2 cellular contexts compared by ENCODE assay signal in the genomic region with DNA sequence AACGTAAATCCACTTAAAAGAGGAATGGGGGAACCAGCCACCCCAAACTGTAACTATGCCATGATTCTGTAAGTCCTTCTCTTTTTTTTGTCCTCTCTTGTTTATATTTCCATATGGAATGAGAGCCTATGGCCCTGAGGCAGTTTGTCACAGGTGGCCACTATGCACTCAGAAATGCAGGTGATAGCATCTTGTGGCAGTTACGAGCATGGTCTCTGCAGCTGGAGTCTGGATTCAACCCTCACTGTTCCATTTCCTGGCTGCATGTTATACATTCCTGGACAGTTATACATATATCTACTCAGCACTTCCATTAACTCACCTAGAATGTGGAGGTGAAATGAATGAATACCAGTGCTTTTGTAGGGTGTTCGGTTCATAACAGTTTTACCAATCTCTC.
TF ChIP-seq lines count a peak whose summit lies in the region.

No MANE protein-coding gene starts in this region.

TF ChIP-seq in SK-N-SH, 30 proteins besides CTCF, POLR2A, EP300 and RAD21 (continued from another document):
- TF ChIP-seq, protein P1, sequence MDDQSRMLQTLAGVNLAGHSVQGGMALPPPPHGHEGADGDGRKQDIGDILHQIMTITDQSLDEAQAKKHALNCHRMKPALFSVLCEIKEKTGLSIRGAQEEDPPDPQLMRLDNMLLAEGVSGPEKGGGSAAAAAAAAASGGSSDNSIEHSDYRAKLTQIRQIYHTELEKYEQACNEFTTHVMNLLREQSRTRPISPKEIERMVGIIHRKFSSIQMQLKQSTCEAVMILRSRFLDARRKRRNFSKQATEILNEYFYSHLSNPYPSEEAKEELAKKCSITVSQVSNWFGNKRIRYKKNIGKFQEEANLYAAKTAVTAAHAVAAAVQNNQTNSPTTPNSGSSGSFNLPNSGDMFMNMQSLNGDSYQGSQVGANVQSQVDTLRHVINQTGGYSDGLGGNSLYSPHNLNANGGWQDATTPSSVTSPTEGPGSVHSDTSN (IDR thresholded peaks at IDR 0.05) = no peak
- no peak for TF ChIP-seq FOXJ3 (CRISPR knock-in tag; IDR thresholded peaks at IDR 0.05)
- no peak for TF ChIP-seq JUND (IDR thresholded peaks at IDR 0.05)
- no peak for TF ChIP-seq EZH2phosphoT487 (IDR thresholded peaks at IDR 0.05; ENCODE audit: borderline replicate concordance, low read depth)
- TF ChIP-seq MEF2A (IDR thresholded peaks at IDR 0.05; ENCODE audit: borderline replicate concordance, low read depth) = no peak
- no peak for TF ChIP-seq TCF12 (IDR thresholded peaks at IDR 0.05)
- TF ChIP-seq USF1 (IDR thresholded peaks at IDR 0.05; ENCODE audit: borderline replicate concordance, low read depth) = no peak
- TF ChIP-seq, protein P2, sequence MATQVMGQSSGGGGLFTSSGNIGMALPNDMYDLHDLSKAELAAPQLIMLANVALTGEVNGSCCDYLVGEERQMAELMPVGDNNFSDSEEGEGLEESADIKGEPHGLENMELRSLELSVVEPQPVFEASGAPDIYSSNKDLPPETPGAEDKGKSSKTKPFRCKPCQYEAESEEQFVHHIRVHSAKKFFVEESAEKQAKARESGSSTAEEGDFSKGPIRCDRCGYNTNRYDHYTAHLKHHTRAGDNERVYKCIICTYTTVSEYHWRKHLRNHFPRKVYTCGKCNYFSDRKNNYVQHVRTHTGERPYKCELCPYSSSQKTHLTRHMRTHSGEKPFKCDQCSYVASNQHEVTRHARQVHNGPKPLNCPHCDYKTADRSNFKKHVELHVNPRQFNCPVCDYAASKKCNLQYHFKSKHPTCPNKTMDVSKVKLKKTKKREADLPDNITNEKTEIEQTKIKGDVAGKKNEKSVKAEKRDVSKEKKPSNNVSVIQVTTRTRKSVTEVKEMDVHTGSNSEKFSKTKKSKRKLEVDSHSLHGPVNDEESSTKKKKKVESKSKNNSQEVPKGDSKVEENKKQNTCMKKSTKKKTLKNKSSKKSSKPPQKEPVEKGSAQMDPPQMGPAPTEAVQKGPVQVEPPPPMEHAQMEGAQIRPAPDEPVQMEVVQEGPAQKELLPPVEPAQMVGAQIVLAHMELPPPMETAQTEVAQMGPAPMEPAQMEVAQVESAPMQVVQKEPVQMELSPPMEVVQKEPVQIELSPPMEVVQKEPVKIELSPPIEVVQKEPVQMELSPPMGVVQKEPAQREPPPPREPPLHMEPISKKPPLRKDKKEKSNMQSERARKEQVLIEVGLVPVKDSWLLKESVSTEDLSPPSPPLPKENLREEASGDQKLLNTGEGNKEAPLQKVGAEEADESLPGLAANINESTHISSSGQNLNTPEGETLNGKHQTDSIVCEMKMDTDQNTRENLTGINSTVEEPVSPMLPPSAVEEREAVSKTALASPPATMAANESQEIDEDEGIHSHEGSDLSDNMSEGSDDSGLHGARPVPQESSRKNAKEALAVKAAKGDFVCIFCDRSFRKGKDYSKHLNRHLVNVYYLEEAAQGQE (IDR thresholded peaks at IDR 0.05; ENCODE audit: low read depth, low read length) = no peak
- peak; percentile 16 for TF ChIP-seq CHD2 (IDR thresholded peaks at IDR 0.05; ENCODE audit: low read length, partially characterized antibody)
- TF ChIP-seq NRF1 (IDR thresholded peaks at IDR 0.05; ENCODE audit: low read depth, low read length) = no peak
- TF ChIP-seq GABPA (IDR thresholded peaks at IDR 0.05; ENCODE audit: low read depth) = no peak
- peak; percentile 62 for TF ChIP-seq GATA2 (CRISPR knock-in tag; IDR thresholded peaks at IDR 0.05)
- TF ChIP-seq, protein P3, sequence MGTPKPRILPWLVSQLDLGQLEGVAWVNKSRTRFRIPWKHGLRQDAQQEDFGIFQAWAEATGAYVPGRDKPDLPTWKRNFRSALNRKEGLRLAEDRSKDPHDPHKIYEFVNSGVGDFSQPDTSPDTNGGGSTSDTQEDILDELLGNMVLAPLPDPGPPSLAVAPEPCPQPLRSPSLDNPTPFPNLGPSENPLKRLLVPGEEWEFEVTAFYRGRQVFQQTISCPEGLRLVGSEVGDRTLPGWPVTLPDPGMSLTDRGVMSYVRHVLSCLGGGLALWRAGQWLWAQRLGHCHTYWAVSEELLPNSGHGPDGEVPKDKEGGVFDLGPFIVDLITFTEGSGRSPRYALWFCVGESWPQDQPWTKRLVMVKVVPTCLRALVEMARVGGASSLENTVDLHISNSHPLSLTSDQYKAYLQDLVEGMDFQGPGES (IDR thresholded peaks at IDR 0.05; ENCODE audit: low read depth, low read length) = no peak
- TF ChIP-seq RCOR1 (IDR thresholded peaks at IDR 0.05; ENCODE audit: low read length) = 0 out of 2 replicates have a peak, but pooled peaks have one; percentile 42
- TF ChIP-seq, protein P4, sequence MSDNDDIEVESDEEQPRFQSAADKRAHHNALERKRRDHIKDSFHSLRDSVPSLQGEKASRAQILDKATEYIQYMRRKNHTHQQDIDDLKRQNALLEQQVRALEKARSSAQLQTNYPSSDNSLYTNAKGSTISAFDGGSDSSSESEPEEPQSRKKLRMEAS (IDR thresholded peaks at IDR 0.05; ENCODE audit: low read depth) = no peak
- TF ChIP-seq, protein P5, sequence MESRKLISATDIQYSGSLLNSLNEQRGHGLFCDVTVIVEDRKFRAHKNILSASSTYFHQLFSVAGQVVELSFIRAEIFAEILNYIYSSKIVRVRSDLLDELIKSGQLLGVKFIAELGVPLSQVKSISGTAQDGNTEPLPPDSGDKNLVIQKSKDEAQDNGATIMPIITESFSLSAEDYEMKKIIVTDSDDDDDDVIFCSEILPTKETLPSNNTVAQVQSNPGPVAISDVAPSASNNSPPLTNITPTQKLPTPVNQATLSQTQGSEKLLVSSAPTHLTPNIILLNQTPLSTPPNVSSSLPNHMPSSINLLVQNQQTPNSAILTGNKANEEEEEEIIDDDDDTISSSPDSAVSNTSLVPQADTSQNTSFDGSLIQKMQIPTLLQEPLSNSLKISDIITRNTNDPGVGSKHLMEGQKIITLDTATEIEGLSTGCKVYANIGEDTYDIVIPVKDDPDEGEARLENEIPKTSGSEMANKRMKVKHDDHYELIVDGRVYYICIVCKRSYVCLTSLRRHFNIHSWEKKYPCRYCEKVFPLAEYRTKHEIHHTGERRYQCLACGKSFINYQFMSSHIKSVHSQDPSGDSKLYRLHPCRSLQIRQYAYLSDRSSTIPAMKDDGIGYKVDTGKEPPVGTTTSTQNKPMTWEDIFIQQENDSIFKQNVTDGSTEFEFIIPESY (IDR thresholded peaks at IDR 0.05; ENCODE audit: borderline replicate concordance, low read depth) = no peak
- no peak for TF ChIP-seq ELF1 (IDR thresholded peaks at IDR 0.05)
TF ChIP-seq in SK-N-SH: peak in this region for 3.

TF ChIP-seq in SK-N-SH treated with all-trans-retinoic acid at 6 μM for 48 hours, 23 proteins besides CTCF, POLR2A, EP300 and RAD21 (continued from another document):
- TF ChIP-seq CSRNP3 (CRISPR knock-in tag; IDR thresholded peaks at IDR 0.05) (no peak), OSR1 (CRISPR knock-in tag; IDR thresholded peaks at IDR 0.05) (no peak)
